ENCODE assay signal across 9 cellular contexts in the genomic region with DNA sequence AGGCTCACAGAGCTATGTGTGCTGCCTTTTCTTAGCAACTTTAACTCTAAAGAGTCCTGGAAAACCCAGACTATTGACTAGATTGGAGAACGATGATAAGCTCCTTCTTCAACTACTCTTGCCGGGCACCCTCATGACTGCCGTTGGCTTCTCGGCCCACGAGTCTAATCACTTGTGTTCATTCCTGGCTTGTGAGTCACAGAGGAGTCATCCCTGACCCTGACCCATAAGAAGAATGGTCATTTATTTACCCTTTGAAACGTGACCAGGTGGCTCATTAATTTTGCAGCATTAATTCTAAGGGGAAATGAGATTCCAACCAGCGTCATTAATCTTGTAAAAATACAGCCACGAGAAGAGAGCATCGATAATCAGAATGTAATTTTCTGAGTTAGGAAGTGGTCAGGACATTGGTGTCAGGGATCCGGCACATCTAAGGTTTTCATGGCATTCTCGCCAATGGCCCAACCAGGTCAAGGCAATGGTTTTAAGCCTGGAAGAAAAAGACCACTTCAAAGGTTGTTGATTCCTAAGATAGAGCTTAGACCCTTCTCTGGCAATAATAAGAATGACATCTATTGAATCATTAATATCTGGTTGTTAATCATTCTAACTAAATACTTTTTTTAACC.
A peak's percentile ranks its signal among the peaks of the same experiment; 100 is the strongest.
DNase-seq lines count a peak whose midpoint lies in the region; TF ChIP-seq lines count a peak whose summit lies in the region.
"Had no signal": no experiment of that assay in that cellular context is flagged by ENCODE, and none has a peak within 500 bp of the region (broad histone marks: within the 10 kb centered on the region; RNA-seq: fewer than 3 reads in every experiment).

No MANE protein-coding gene starts in this region.

- TF ChIP-seq CTCF in cardiac fibroblast (IDR thresholded peaks at IDR 0.05; ENCODE audit: low read depth, low read length) (no peak), endodermal cell (conservative IDR thresholded peaks at IDR 0.05) (no peak)

- no peak overlapping the region for H3K27ac Mint-ChIP-seq in endodermal cell
- H3K27ac Mint-ChIP-seq: dendritic cell treated with granulocyte-macrophage colony-stimulating factor and Interleukin-4, amounts not matched to agents 40 ng/mL and 50 ng/mL, for 4 days had no signal

- H3K9ac ChIP-seq in NT2/D1 (ENCODE audit: insufficient read length, low read depth) (no peak overlapping the region), endodermal cell (ENCODE audit: extremely low read depth, low read length, poor library complexity, severe bottlenecking) (no peak overlapping the region)

- H3K36me3 Mint-ChIP-seq in endodermal cell (ENCODE audit: low read depth), result no peaks in the 10 kb centered on the region

- DNase-seq in EH (ENCODE audit: low read depth) (peak; percentile 87), NT2/D1 (ENCODE audit: low read depth, low spot score) (peak; percentile 22), cardiac fibroblast (ENCODE audit: low read depth in 2 of 2) (peak; percentile 84 to 85), myocyte (ENCODE audit: low read depth) (peak; percentile 93), KG1 (lab: John Stamatoyannopoulos, UW) (no peak), NCI-H1436 (lab: John Stamatoyannopoulos, UW) (no peak), endodermal cell (no peak)
- no peak for DNase-seq in activated effector memory CD4-positive, alpha-beta T cell treated with anti-CD3 and anti-CD28 coated beads, Interleukin-2, amount 50 U/mL, for 16 hours

- peaks cover 3% of the 10 kb centered on the region for H3K9me3 Mint-ChIP-seq in endodermal cell

- H3K4me3 ChIP-seq in NT2/D1 (ENCODE audit: insufficient read length, low read depth) (no peak overlapping the region), cardiac fibroblast (replicated peaks in 1 of 2; ENCODE audit: low read depth in 2 of 2, low read length in 2 of 2) (no peak overlapping the region), endodermal cell (ENCODE audit: low read length) (no peak overlapping the region)

- H3K27me3 Mint-ChIP-seq in endodermal cell (ENCODE audit: insufficient read depth), result no peaks in the 10 kb centered on the region

- H3K4me1 Mint-ChIP-seq in endodermal cell, result no peaks in the 10 kb centered on the region

- WGBS in endodermal cell (ENCODE audit: insufficient coverage in 1 of 2, insufficient read length in 1 of 2), 2 experiments, result 87% methylated on average over 9 to 11 of the region's 11 CpGs

- no peaks in the 10 kb centered on the region for H3K36me3 ChIP-seq in NT2/D1 (ENCODE audit: insufficient read depth, insufficient read length, low read length)
- H3K36me3 ChIP-seq in endodermal cell (ENCODE audit: control insufficient read depth, insufficient read depth, low read length), result no peaks in the 10 kb centered on the region

- H3K27ac ChIP-seq in endodermal cell (ENCODE audit: low read depth, low read length), result no peak overlapping the region

- H3K27me3 ChIP-seq in NT2/D1 (ENCODE audit: insufficient read depth, insufficient read length), result no peaks in the 10 kb centered on the region
- H3K27me3 ChIP-seq in endodermal cell (ENCODE audit: control insufficient read depth, insufficient read depth, low read length, poor library complexity, severe bottlenecking), result no peaks in the 10 kb centered on the region

- H3K9me3 ChIP-seq in NT2/D1 (ENCODE audit: insufficient read depth, low read length), result no peaks in the 10 kb centered on the region
- peaks cover 15% of the 10 kb centered on the region for H3K9me3 ChIP-seq in endodermal cell (ENCODE audit: control insufficient read depth, low read length)

- H3K4me3 Mint-ChIP-seq in endodermal cell, result no peak overlapping the region
- H3K4me3 Mint-ChIP-seq: dendritic cell treated with granulocyte-macrophage colony-stimulating factor and Interleukin-4, amounts not matched to agents 40 ng/mL and 50 ng/mL, for 4 days had no signal

- H3K4me1 ChIP-seq in NT2/D1 (ENCODE audit: insufficient read depth, insufficient read length), result no peaks in the 10 kb centered on the region
- no peaks in the 10 kb centered on the region for H3K4me1 ChIP-seq in endodermal cell (ENCODE audit: control insufficient read depth, insufficient read depth, low read length)

Comparison
In these comparisons a context has a peak if more than half of its experiments do, and no peak if none do; other contexts are left out.
1. DNase-seq: peak in EH (single experiment), NT2/D1 (single experiment), cardiac fibroblast (2 of 2) and myocyte (single experiment); none in KG1 (single experiment), activated effector memory CD4-positive, alpha-beta T cell treated with anti-CD3 and anti-CD28 coated beads, Interleukin-2, amount 50 U/mL, for 16 hours (single experiment), NCI-H1436 (single experiment) and endodermal cell (single experiment).